ENCODE assay signal across 1 cellular context in the genomic region with DNA sequence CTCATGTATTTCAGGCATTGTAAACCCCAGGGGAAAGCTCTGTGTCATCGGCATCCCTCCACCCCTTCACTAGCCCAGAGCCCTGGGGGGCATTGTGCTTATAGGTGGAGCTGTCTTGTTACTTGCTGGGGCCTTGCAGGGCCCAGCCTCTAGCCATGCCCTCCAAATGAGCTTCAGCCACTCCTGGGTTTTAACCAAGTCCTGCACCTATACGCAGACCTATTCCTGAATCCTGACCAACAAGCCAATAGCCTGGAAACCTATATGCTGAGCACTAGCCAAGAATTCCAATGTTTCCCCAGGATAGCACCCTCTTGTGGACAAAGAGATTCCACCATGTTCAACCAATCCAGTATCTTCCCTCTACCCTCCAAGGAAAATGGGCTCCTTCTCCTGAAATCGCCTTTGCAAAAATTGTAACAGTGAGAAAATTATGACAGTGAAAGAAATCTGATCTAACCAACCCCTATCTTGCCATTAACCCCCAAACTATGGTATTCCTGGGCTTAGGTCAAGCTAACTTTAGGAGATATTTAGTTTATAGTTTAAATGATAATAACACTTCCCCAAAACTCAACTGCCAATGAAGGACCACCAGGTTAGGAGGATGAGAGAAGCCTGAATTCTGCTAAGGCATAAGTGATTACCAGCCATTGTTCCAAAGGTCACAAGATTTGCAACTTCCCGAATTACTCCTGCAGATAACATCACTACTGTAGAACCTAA.
TF ChIP-seq lines count a peak whose summit lies in the region.

No MANE protein-coding gene starts in this region.

TF ChIP-seq in GM12878, 131 proteins besides CTCF, POLR2A, EP300 and RAD21 (continued from another document):
- TF ChIP-seq BCLAF1 (IDR thresholded peaks at IDR 0.05) (no peak), RAD51 (IDR thresholded peaks at IDR 0.05) (no peak)
- TF ChIP-seq, protein P1, sequence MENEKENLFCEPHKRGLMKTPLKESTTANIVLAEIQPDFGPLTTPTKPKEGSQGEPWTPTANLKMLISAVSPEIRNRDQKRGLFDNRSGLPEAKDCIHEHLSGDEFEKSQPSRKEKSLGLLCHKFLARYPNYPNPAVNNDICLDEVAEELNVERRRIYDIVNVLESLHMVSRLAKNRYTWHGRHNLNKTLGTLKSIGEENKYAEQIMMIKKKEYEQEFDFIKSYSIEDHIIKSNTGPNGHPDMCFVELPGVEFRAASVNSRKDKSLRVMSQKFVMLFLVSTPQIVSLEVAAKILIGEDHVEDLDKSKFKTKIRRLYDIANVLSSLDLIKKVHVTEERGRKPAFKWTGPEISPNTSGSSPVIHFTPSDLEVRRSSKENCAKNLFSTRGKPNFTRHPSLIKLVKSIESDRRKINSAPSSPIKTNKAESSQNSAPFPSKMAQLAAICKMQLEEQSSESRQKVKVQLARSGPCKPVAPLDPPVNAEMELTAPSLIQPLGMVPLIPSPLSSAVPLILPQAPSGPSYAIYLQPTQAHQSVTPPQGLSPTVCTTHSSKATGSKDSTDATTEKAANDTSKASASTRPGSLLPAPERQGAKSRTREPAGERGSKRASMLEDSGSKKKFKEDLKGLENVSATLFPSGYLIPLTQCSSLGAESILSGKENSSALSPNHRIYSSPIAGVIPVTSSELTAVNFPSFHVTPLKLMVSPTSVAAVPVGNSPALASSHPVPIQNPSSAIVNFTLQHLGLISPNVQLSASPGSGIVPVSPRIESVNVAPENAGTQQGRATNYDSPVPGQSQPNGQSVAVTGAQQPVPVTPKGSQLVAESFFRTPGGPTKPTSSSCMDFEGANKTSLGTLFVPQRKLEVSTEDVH (IDR thresholded peaks at IDR 0.05; ENCODE audit: low read depth, partially characterized antibody): no peak
